In the genomic region with DNA sequence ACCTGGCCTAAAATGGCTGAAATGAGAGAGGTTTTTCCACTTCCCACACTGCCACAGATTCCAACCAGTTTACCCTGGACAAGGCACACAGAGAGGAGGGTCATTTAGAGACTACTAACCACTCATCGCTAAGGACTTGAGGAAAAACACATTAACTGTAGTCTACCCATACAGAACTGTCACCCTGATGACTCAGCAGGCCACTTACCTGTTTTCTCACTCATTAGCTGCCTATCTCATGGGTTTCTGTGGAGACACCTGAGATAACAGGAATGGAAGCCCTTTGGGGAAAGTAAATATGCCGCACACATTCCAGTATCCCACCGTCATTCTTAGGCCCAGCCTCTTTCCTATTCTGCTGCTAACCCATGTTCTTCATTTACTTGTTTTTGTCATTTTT, we compare ENCODE assay signal across 28 cellular contexts. TPM values are rescaled to one million over a fixed set of nuclear protein-coding genes. Genes with fewer than 3 reads are reported as not detected.
DNase-seq lines count a peak whose midpoint lies in the region; ATAC-seq, FAIRE-seq and TF ChIP-seq lines count a peak whose summit lies in the region.
"Had no signal": no experiment of that assay in that cellular context is flagged by ENCODE, and none has a peak within 500 bp of the region (broad histone marks: within the 10 kb centered on the region; RNA-seq: fewer than 3 reads in every experiment).

No MANE protein-coding gene starts in this region.

- no peaks in the 10 kb centered on the region for H3K9me3 ChIP-seq in mesodermal cell (ENCODE audit: control insufficient read depth, low read length)
- H3K9me3 ChIP-seq: ovary, spleen, upper lobe of left lung had no signal

- no peaks in the 10 kb centered on the region for H3K4me1 Mint-ChIP-seq in naive thymus-derived CD8-positive, alpha-beta T cell
- H3K4me1 Mint-ChIP-seq: activated naive CD4-positive, alpha-beta T cell treated with anti-CD3 and anti-CD28 coated beads, Interleukin-2, amount 10 ng/mL, durations not matched to agents 7 days and 5 days; CD14-positive monocyte had no signal

- H3K4me3 Mint-ChIP-seq in naive thymus-derived CD8-positive, alpha-beta T cell: no peak overlapping the region
- H3K4me3 Mint-ChIP-seq: activated naive CD4-positive, alpha-beta T cell treated with anti-CD3 and anti-CD28 coated beads, Interleukin-2, amount 10 ng/mL, durations not matched to agents 7 days and 5 days; CD14-positive monocyte; natural killer cell treated with Interleukin-12 subunit alpha and Interleukin-12 subunit beta and Interleukin-15 and Interleukin-18, amount 100 ng/mL, for 72 hours had no signal

- FAIRE-seq in bronchial epithelial cell (lab: Jason Lieb, UNC): no peak
- FAIRE-seq: H1 had no signal

- POLR2A ChIA-PET in naive thymus-derived CD8-positive, alpha-beta T cell (lab: Charles Lee): no interaction called here

- no peaks in the 10 kb centered on the region for H3K27me3 Mint-ChIP-seq in naive thymus-derived CD8-positive, alpha-beta T cell
- H3K27me3 Mint-ChIP-seq: activated naive CD4-positive, alpha-beta T cell treated with anti-CD3 and anti-CD28 coated beads, Interleukin-2, amount 10 ng/mL, durations not matched to agents 7 days and 5 days; natural killer cell treated with Interleukin-12 subunit alpha and Interleukin-12 subunit beta and Interleukin-15 and Interleukin-18, amount 100 ng/mL, for 72 hours had no signal

- DNase-seq in DMS79 treated with DMSO at 0.1 percent for 48 hours (lab: John Stamatoyannopoulos, UW) (peak; percentile 4), DMS79 (lab: John Stamatoyannopoulos, UW) (no peak), bronchial epithelial cell (ENCODE audit: low read depth) (peak; percentile 91), CD1c-positive myeloid dendritic cell (ENCODE audit: extremely low spot score) (no peak), iPS-NIHi7 (ENCODE audit: extremely low spot score) (no peak), GOT3 (lab: John Stamatoyannopoulos, UW) (no peak)
- no peak for DNase-seq in naive thymus-derived CD8-positive, alpha-beta T cell
- DNase-seq: activated CD4-positive, alpha-beta T cell treated with anti-CD3 and anti-CD28 coated beads, Interleukin-2, amount 50 U/mL, for 48 hours; activated naive CD4-positive, alpha-beta T cell treated with anti-CD3 and anti-CD28 coated beads, Interleukin-2, amount 10 ng/mL, durations not matched to agents 7 days and 5 days; brain microvascular endothelial cell; Kasumi-1; left cardiac atrium; mesenchymal stem cell; NCI-H1694 treated with DMSO at 0.1 percent for 48 hours; NCI-H69; ovary; right cardiac atrium; RPMI8226; spleen; stimulated activated CD4-positive, alpha-beta T cell treated with anti-CD3 and anti-CD28 coated beads, Interleukin-2, amount 100 ng/mL, for 48 hours; T-helper 1 cell; upper lobe of left lung had no signal

- peak overlapping the region; percentile 36 for H3K27ac ChIP-seq in mesodermal cell (ENCODE audit: low read depth, low read length, severe bottlenecking)
- H3K27ac ChIP-seq: 22Rv1, brain microvascular endothelial cell, ovary, spleen, upper lobe of left lung had no signal

- no peaks in the 10 kb centered on the region for H3K9me3 Mint-ChIP-seq in naive thymus-derived CD8-positive, alpha-beta T cell
- H3K9me3 Mint-ChIP-seq: activated naive CD4-positive, alpha-beta T cell treated with anti-CD3 and anti-CD28 coated beads, Interleukin-2, amount 10 ng/mL, durations not matched to agents 7 days and 5 days; natural killer cell treated with Interleukin-12 subunit alpha and Interleukin-12 subunit beta and Interleukin-15 and Interleukin-18, amount 100 ng/mL, for 72 hours had no signal

- H3K4me1 ChIP-seq in mesodermal cell (ENCODE audit: control insufficient read depth, insufficient read depth, low read length, poor library complexity, severe bottlenecking): no peaks in the 10 kb centered on the region
- H3K4me1 ChIP-seq: spleen, upper lobe of left lung had no signal

- no peak for ATAC-seq in naive thymus-derived CD8-positive, alpha-beta T cell
- ATAC-seq: activated CD4-positive, CD25-positive, alpha-beta regulatory T cell treated with anti-CD3 and anti-CD28 coated beads, Interleukin-2, amount 50 U/mL, for 24 hours; left cardiac atrium; natural killer cell treated with Interleukin-12 subunit alpha and Interleukin-12 subunit beta and Interleukin-15 and Interleukin-18, amount 100 ng/mL, for 72 hours; right cardiac atrium had no signal

- 90 to 100% methylated on average over 1 to 2 of the region's 3 CpGs for WGBS in mesodermal cell (ENCODE audit: insufficient coverage in 2 of 2), 2 experiments

- H3K4me3 ChIP-seq in bronchial epithelial cell (ENCODE audit: low read depth, low read length): no peak overlapping the region
- H3K4me3 ChIP-seq in mesodermal cell (ENCODE audit: extremely low read depth, insufficient read depth, low read length, poor library complexity, severe bottlenecking): no peak overlapping the region
- H3K4me3 ChIP-seq: ovary, spleen, upper lobe of left lung had no signal

- TF ChIP-seq CTCF in bronchial epithelial cell (IDR thresholded peaks at IDR 0.05; ENCODE audit: insufficient read depth, low read length, severe bottlenecking): no peak

- H3K36me3 Mint-ChIP-seq in naive thymus-derived CD8-positive, alpha-beta T cell: peaks cover 0 to 61% (median 8%) of the 10 kb centered on the region in 3 donors
- H3K36me3 Mint-ChIP-seq: activated naive CD4-positive, alpha-beta T cell treated with anti-CD3 and anti-CD28 coated beads, Interleukin-2, amount 10 ng/mL, durations not matched to agents 7 days and 5 days; natural killer cell treated with Interleukin-12 subunit alpha and Interleukin-12 subunit beta and Interleukin-15 and Interleukin-18, amount 100 ng/mL, for 72 hours had no signal

- H3K27ac Mint-ChIP-seq in naive thymus-derived CD8-positive, alpha-beta T cell: no peak overlapping the region
- H3K27ac Mint-ChIP-seq: activated naive CD4-positive, alpha-beta T cell treated with anti-CD3 and anti-CD28 coated beads, Interleukin-2, amount 10 ng/mL, durations not matched to agents 7 days and 5 days; CD14-positive monocyte; natural killer cell treated with Interleukin-12 subunit alpha and Interleukin-12 subunit beta and Interleukin-15 and Interleukin-18, amount 100 ng/mL, for 72 hours had no signal

- H3K27me3 ChIP-seq in bronchial epithelial cell (ENCODE audit: control insufficient read depth, insufficient read depth, low read length): no peaks in the 10 kb centered on the region
- H3K27me3 ChIP-seq: brain microvascular endothelial cell, ovary, spleen, upper lobe of left lung had no signal

- peaks cover 13% of the 10 kb centered on the region for H3K36me3 ChIP-seq in bronchial epithelial cell (ENCODE audit: control insufficient read depth, insufficient read depth, low read length)
- H3K36me3 ChIP-seq in mesodermal cell (ENCODE audit: control insufficient read depth, insufficient read depth, low read length): peaks cover 87% of the 10 kb centered on the region
- H3K36me3 ChIP-seq: ovary had no signal

RNA-seq across cellular contexts. Expression of gene ABCC5, which starts 50.0 kb away (rescaled TPM):
- 18.7 and 28.2 TPM in 2 replicates for total RNA-seq in bronchial epithelial cell
- polyA plus RNA-seq in mesodermal cell (2013, experiment 1 of 2): 32.6 TPM
- polyA plus RNA-seq in mesodermal cell (2013, experiment 2 of 2): 29.4 TPM
- 10 to 100 TPM; 38.7 to 43.7 TPM for total RNA-seq in naive thymus-derived CD8-positive, alpha-beta T cell
- 10 to 100 TPM; 10.9 to 12.8 (median 12.1) TPM for polyA plus RNA-seq in naive thymus-derived CD8-positive, alpha-beta T cell

Comparison
In these comparisons a context has a peak if more than half of its experiments do, and no peak if none do; other contexts are left out.
1. DNase-seq: peak in DMS79 treated with DMSO at 0.1 percent for 48 hours (single experiment) and bronchial epithelial cell (single experiment); none in DMS79 (single experiment), CD1c-positive myeloid dendritic cell (single experiment), iPS-NIHi7 (single experiment), GOT3 (single experiment) and naive thymus-derived CD8-positive, alpha-beta T cell (0 of 10).